Comparison of ENCODE assay signal across 1 cellular context in genomic region chr5:57692582-57693487, GRCh38.
A peak's percentile ranks its signal among the peaks of the same experiment; 100 is the strongest.
TF ChIP-seq lines count a peak whose summit lies in the region.

No MANE protein-coding gene starts in this region.

TF ChIP-seq in HepG2, 621 proteins besides CTCF, POLR2A, EP300 and RAD21 (continued from another document and continues in another):
- TF ChIP-seq ZBTB10 (CRISPR knock-in tag; IDR thresholded peaks at IDR 0.05; ENCODE audit: borderline replicate concordance), result no peak
- TF ChIP-seq ZNF343 (CRISPR knock-in tag; IDR thresholded peaks at IDR 0.05), result no peak
- TF ChIP-seq FOXO1 (CRISPR knock-in tag; IDR thresholded peaks at IDR 0.05), result peak; percentile 53; the same call in 1 of the 2 replicates
- no peak for TF ChIP-seq ZSCAN12 (CRISPR knock-in tag; IDR thresholded peaks at IDR 0.05)
- no peak for TF ChIP-seq LCORL (IDR thresholded peaks at IDR 0.05)
- TF ChIP-seq LCORL (CRISPR knock-in tag; IDR thresholded peaks at IDR 0.05), result peak; percentile 88
- TF ChIP-seq ZNF850 (CRISPR knock-in tag; conservative IDR thresholded peaks at IDR 0.05), result no peak
- TF ChIP-seq ZNF33A (CRISPR knock-in tag; IDR thresholded peaks at IDR 0.05; ENCODE audit: borderline replicate concordance), result no peak
- TF ChIP-seq ARNTL (CRISPR knock-in tag; IDR thresholded peaks at IDR 0.05), result no peak
- no peak for TF ChIP-seq KDM6A (CRISPR knock-in tag; IDR thresholded peaks at IDR 0.05; ENCODE audit: low read depth)
- TF ChIP-seq ZBTB40 (IDR thresholded peaks at IDR 0.05), result no peak
- no peak; the same call in 1 of the 2 replicates for TF ChIP-seq ZBTB40 (CRISPR knock-in tag; IDR thresholded peaks at IDR 0.05)
- TF ChIP-seq ZFP36L2 (CRISPR knock-in tag; IDR thresholded peaks at IDR 0.05), result no peak
- peak; percentile 92 for TF ChIP-seq POGZ (CRISPR knock-in tag; IDR thresholded peaks at IDR 0.05)
- TF ChIP-seq GATAD2A (CRISPR knock-in tag; IDR thresholded peaks at IDR 0.05), result peak; percentile 91
- TF ChIP-seq ZNF17 (CRISPR knock-in tag; IDR thresholded peaks at IDR 0.05), result no peak
- TF ChIP-seq ETS1 (CRISPR knock-in tag; IDR thresholded peaks at IDR 0.05), result no peak
- TF ChIP-seq ZNF766 (CRISPR knock-in tag; IDR thresholded peaks at IDR 0.05; ENCODE audit: borderline replicate concordance), result no peak
- no peak for TF ChIP-seq ZNF503 (CRISPR knock-in tag; IDR thresholded peaks at IDR 0.05)
- TF ChIP-seq ZNF430 (CRISPR knock-in tag; IDR thresholded peaks at IDR 0.05), result no peak
- 0 out of 2 replicates have a peak, but pooled peaks have one; percentile 20 for TF ChIP-seq MIER2 (CRISPR knock-in tag; IDR thresholded peaks at IDR 0.05)
- peak; percentile 65 for TF ChIP-seq YY1 (IDR thresholded peaks at IDR 0.05; ENCODE audit: insufficient read depth, insufficient replicate concordance, low read depth, low read length)
- TF ChIP-seq ZNF274 (CRISPR knock-in tag; IDR thresholded peaks at IDR 0.05), result no peak
- TF ChIP-seq ZMYM3 (CRISPR knock-in tag; IDR thresholded peaks at IDR 0.05), result peak; percentile 44; the same call in 1 of the 2 replicates
- TF ChIP-seq FOSL2 (CRISPR knock-in tag; IDR thresholded peaks at IDR 0.05), result peak; percentile 100
- no peak for TF ChIP-seq HIVEP1 (CRISPR knock-in tag; IDR thresholded peaks at IDR 0.05)
- TF ChIP-seq ZNF891 (CRISPR knock-in tag; IDR thresholded peaks at IDR 0.05), result no peak
- TF ChIP-seq RBAK (CRISPR knock-in tag; IDR thresholded peaks at IDR 0.05), result no peak
- no peak for TF ChIP-seq RERE (CRISPR knock-in tag; IDR thresholded peaks at IDR 0.05; ENCODE audit: low read depth)
- no peak for TF ChIP-seq U2AF1 (optimal IDR thresholded peaks at IDR 0.05; ENCODE audit: low read depth, low read length)
- no peak for TF ChIP-seq ZFP41 (CRISPR knock-in tag; IDR thresholded peaks at IDR 0.05; ENCODE audit: borderline replicate concordance)
- no peak for TF ChIP-seq ZFAT (CRISPR knock-in tag; conservative IDR thresholded peaks at IDR 0.05)
- TF ChIP-seq ZNF619 (CRISPR knock-in tag; IDR thresholded peaks at IDR 0.05), result no peak
- TF ChIP-seq GFI1 (CRISPR knock-in tag; IDR thresholded peaks at IDR 0.05; ENCODE audit: borderline replicate concordance), result no peak
- no peak; the same call in 1 of the 2 replicates for TF ChIP-seq HDAC1 (CRISPR knock-in tag; IDR thresholded peaks at IDR 0.05)
- no peak for TF ChIP-seq SOX13 (IDR thresholded peaks at IDR 0.05)
- peak in 1 of 2 experiments; percentile 67; a peak in 1 of 4 replicates for TF ChIP-seq SOX13 (CRISPR knock-in tag; conservative IDR thresholded peaks at IDR 0.05 in 1 of 2, IDR thresholded peaks at IDR 0.05 in 1 of 2)
- no peak for TF ChIP-seq RFXANK (CRISPR knock-in tag; IDR thresholded peaks at IDR 0.05)
